In genomic region chr10:33290286-33291052, GRCh38 we compare ENCODE assay signal across 1 cellular context.
A peak's percentile ranks its signal among the peaks of the same experiment; 100 is the strongest.
TF ChIP-seq lines count a peak whose summit lies in the region.

No MANE protein-coding gene starts in this region.

TF ChIP-seq in HEK293, 187 proteins besides CTCF, POLR2A, EP300 and RAD21 (continued from another document and continues in another):
- no peak for TF ChIP-seq PRDM10 (tag by site-specific recombination; IDR thresholded peaks at IDR 0.05)
- TF ChIP-seq ZNF510 (tag by site-specific recombination; IDR thresholded peaks at IDR 0.05; ENCODE audit: insufficient replicate concordance) = no peak
- TF ChIP-seq KLF17 (tag by site-specific recombination; IDR thresholded peaks at IDR 0.05) = no peak
- TF ChIP-seq ZNF2 (tag by site-specific recombination; IDR thresholded peaks at IDR 0.05) = no peak
- no peak for TF ChIP-seq MZF1 (tag by site-specific recombination; IDR thresholded peaks at IDR 0.05; ENCODE audit: borderline replicate concordance)
- TF ChIP-seq TRIM28 (IDR thresholded peaks at IDR 0.05; ENCODE audit: borderline replicate concordance, low read length) = no peak
- TF ChIP-seq ZNF366 (tag by site-specific recombination; conservative IDR thresholded peaks at IDR 0.05) = 0 out of 2 replicates have a peak, but pooled peaks have one; percentile 22
- peak; percentile 80 for TF ChIP-seq OSR2 (tag by site-specific recombination; IDR thresholded peaks at IDR 0.05)
- TF ChIP-seq ZNF670 (tag by site-specific recombination; IDR thresholded peaks at IDR 0.05; ENCODE audit: low read depth) = no peak
- no peak for TF ChIP-seq HOXA7 (CRISPR knock-in tag; IDR thresholded peaks at IDR 0.05; ENCODE audit: borderline replicate concordance)
- no peak for TF ChIP-seq ELK4 (IDR thresholded peaks at IDR 0.05; ENCODE audit: borderline replicate concordance, low read depth, low read length)
- no peak; the same call in 1 of the 2 replicates for TF ChIP-seq ZNF561 (tag by site-specific recombination; IDR thresholded peaks at IDR 0.05; ENCODE audit: borderline replicate concordance)
- no peak for TF ChIP-seq ZNF558 (tag by site-specific recombination; IDR thresholded peaks at IDR 0.05)
- no peak for TF ChIP-seq PBX3 (CRISPR knock-in tag; IDR thresholded peaks at IDR 0.05)
- TF ChIP-seq ZNF311 (tag by site-specific recombination; IDR thresholded peaks at IDR 0.05; ENCODE audit: borderline replicate concordance) = no peak
- no peak for TF ChIP-seq ZNF148 (tag by site-specific recombination; IDR thresholded peaks at IDR 0.05; ENCODE audit: borderline replicate concordance)
- no peak for TF ChIP-seq ZNF837 (tag by site-specific recombination; IDR thresholded peaks at IDR 0.05)
- TF ChIP-seq REPIN1 (tag by site-specific recombination; IDR thresholded peaks at IDR 0.05; ENCODE audit: low read depth) = no peak
- TF ChIP-seq ZNF585B (tag by site-specific recombination; IDR thresholded peaks at IDR 0.05) = no peak
- TF ChIP-seq ZNF777 (tag by site-specific recombination; IDR thresholded peaks at IDR 0.05; ENCODE audit: borderline replicate concordance) = no peak
- no peak for TF ChIP-seq ZNF791 (tag by site-specific recombination; IDR thresholded peaks at IDR 0.05)
- TF ChIP-seq ZNF518A (tag by site-specific recombination; conservative IDR thresholded peaks at IDR 0.05; ENCODE audit: low read depth) = no peak
- TF ChIP-seq PRDM1 (tag by site-specific recombination; IDR thresholded peaks at IDR 0.05) = no peak
- no peak for TF ChIP-seq ZNF549 (tag by site-specific recombination; IDR thresholded peaks at IDR 0.05)
- TF ChIP-seq ZNF626 (tag by site-specific recombination; IDR thresholded peaks at IDR 0.05) = no peak
- no peak for TF ChIP-seq ZNF555 (tag by site-specific recombination; conservative IDR thresholded peaks at IDR 0.05)
- no peak for TF ChIP-seq ZNF24 (tag by site-specific recombination; IDR thresholded peaks at IDR 0.05)
- no peak for TF ChIP-seq ZNF157 (tag by site-specific recombination; IDR thresholded peaks at IDR 0.05)
- TF ChIP-seq ZFP69B (tag by site-specific recombination; IDR thresholded peaks at IDR 0.05) = peak; percentile 71
- TF ChIP-seq ZNF19 (tag by site-specific recombination; IDR thresholded peaks at IDR 0.05; ENCODE audit: low read depth) = no peak
- TF ChIP-seq KLF9 (tag by site-specific recombination; IDR thresholded peaks at IDR 0.05; ENCODE audit: low read depth) = no peak
- no peak for TF ChIP-seq ZNF23 (tag by site-specific recombination; IDR thresholded peaks at IDR 0.05; ENCODE audit: borderline replicate concordance)
- no peak for TF ChIP-seq ZNF350 (tag by site-specific recombination; IDR thresholded peaks at IDR 0.05)
- TF ChIP-seq ZNF404 (tag by site-specific recombination; IDR thresholded peaks at IDR 0.05) = no peak
- TF ChIP-seq ZNF112 (tag by site-specific recombination; IDR thresholded peaks at IDR 0.05) = no peak
- TF ChIP-seq ZNF707 (tag by site-specific recombination; IDR thresholded peaks at IDR 0.05) = no peak
- TF ChIP-seq ZNF248 (tag by site-specific recombination; IDR thresholded peaks at IDR 0.05) = no peak
- TF ChIP-seq ZNF16 (tag by site-specific recombination; IDR thresholded peaks at IDR 0.05; ENCODE audit: low read depth) = no peak
- no peak for TF ChIP-seq SP3 (tag by site-specific recombination; IDR thresholded peaks at IDR 0.05)
- TF ChIP-seq ATF2 (tag by site-specific recombination; IDR thresholded peaks at IDR 0.05; ENCODE audit: low read depth) = no peak
- TF ChIP-seq ZBTB8A (tag by site-specific recombination; IDR thresholded peaks at IDR 0.05) = 0 out of 2 replicates have a peak, but pooled peaks have one; percentile 32
- TF ChIP-seq SCRT1 (tag by site-specific recombination; IDR thresholded peaks at IDR 0.05; ENCODE audit: borderline replicate concordance) = no peak
- TF ChIP-seq ZNF280D (tag by site-specific recombination; IDR thresholded peaks at IDR 0.05) = no peak
- no peak for TF ChIP-seq ZNF146 (tag by site-specific recombination; IDR thresholded peaks at IDR 0.05)
- TF ChIP-seq ZNF239 (tag by site-specific recombination; IDR thresholded peaks at IDR 0.05) = no peak
- no peak; the same call in 1 of the 2 replicates for TF ChIP-seq ZNF660 (tag by site-specific recombination; IDR thresholded peaks at IDR 0.05)
- peak; percentile 58 for TF ChIP-seq GLIS1 (tag by site-specific recombination; IDR thresholded peaks at IDR 0.05)
- TF ChIP-seq MYNN (tag by site-specific recombination; IDR thresholded peaks at IDR 0.05; ENCODE audit: borderline replicate concordance) = no peak
